In genomic region chr19:10565567-10566407, GRCh38 we compare ENCODE assay signal across 8 cellular contexts. TPM values are rescaled to one million over a fixed set of nuclear protein-coding genes. Genes with fewer than 3 reads are reported as not detected.
A peak's percentile ranks its signal among the peaks of the same experiment; 100 is the strongest.
DNase-seq lines count a peak whose midpoint lies in the region; ATAC-seq and TF ChIP-seq lines count a peak whose summit lies in the region.

Gene KRI1 (minus strand): TSS chr19:10566010. CDS start chr19:10565999, 11 bp downstream.

- H4K20me1 ChIP-seq in mammary epithelial cell (ENCODE audit: insufficient read depth, low read length): no peaks in the 10 kb centered on the region

- peak within 1 kb of the TSS; percentile 92 for H3K4me2 ChIP-seq in mammary epithelial cell (ENCODE audit: insufficient read depth, low read depth, low read length)

- peak within 1 kb of the TSS; percentile 90 to 100 (median 94) for H3K4me3 Mint-ChIP-seq in immature natural killer cell

- intact Hi-C loops in mammary epithelial cell (cut with micrococcal nuclease): loop anchor here (1.0 to 5.0 kb wide), 3 partner anchors 9 to 163 kb away; partner anchors contain the start of genes CDC37 and ILF3

- H3K36me3 Mint-ChIP-seq in immature natural killer cell: peaks cover 0 to 13% (median 0%) of the 10 kb centered on the region in 3 donors

- CTCF ChIA-PET in mammary epithelial cell (lab: Charles Lee; ENCODE audit: low non-redundant PET): no interaction called here

- peaks cover 39% of the 10 kb centered on the region for H3K4me1 ChIP-seq in mammary epithelial cell (ENCODE audit: insufficient read depth, low read length)

- WGBS in mammary epithelial cell (ENCODE audit: low coverage, missing lambda C conversion rate): 0% methylated on average over 18 of the region's 94 CpGs

- no peaks in the 10 kb centered on the region for H3K27me3 ChIP-seq in mammary epithelial cell (ENCODE audit: insufficient read depth, low read length)

- DNase-seq in AG08395 (ENCODE audit: low spot score): peak; percentile 100
- DNase-seq in NCI-H2227 treated with DMSO at 0.1 percent for 48 hours (lab: John Stamatoyannopoulos, UW): peak; percentile 94
- peak; percentile 94 for DNase-seq in mammary epithelial cell
- peak; percentile 99 for DNase-seq in immature natural killer cell
- peak; percentile 90 for DNase-seq in smooth muscle cell of the brain vasculature (ENCODE audit: low read depth, low spot score)

- no peaks in the 10 kb centered on the region for H3K9me3 Mint-ChIP-seq in immature natural killer cell

- peak within 1 kb of the TSS; percentile 53 for H3K27ac ChIP-seq in mammary epithelial cell (ENCODE audit: insufficient read depth, low read depth, low read length)

- TF ChIP-seq CTCF in WI38 (IDR thresholded peaks at IDR 0.05; ENCODE audit: low read depth, low read length): 0 out of 2 replicates have a peak, but pooled peaks have one; percentile 29
- peak; percentile 16 to 42 for TF ChIP-seq CTCF in mammary epithelial cell (conservative IDR thresholded peaks at IDR 0.05 in 1 of 2, IDR thresholded peaks at IDR 0.05 in 1 of 2; ENCODE audit: extremely low read depth in 1 of 2, insufficient read depth in 1 of 2, low read depth in 1 of 2, low read length in 2 of 2)

- peaks cover 21 to 37% (median 24%) of the 10 kb centered on the region in 3 donors for H3K27me3 Mint-ChIP-seq in immature natural killer cell (ENCODE audit: low read depth in 3 of 3)

- BruUV-seq in mammary epithelial cell (replicated peaks; lab: Mats Ljungman, UMichigan): TSS peak; percentile 45

- H3K27ac Mint-ChIP-seq in immature natural killer cell: peak within 1 kb of the TSS; percentile 96 to 99 (median 98)

- ATAC-seq in GM18873 (IDR thresholded peaks at IDR 0.05; ENCODE audit: low FRiP score, unreplicated experiment) (peak; percentile 50), HG03159 (IDR thresholded peaks at IDR 0.05; ENCODE audit: unreplicated experiment) (peak; percentile 44)

- dilution Hi-C loops in mammary epithelial cell (cut with HindIII; ENCODE audit: low sequenced_read_pairs): no loop called here

- H3K9me3 ChIP-seq in mammary epithelial cell (replicated peaks; ENCODE audit: insufficient read depth, low read length): no peaks in the 10 kb centered on the region

- no peaks in the 10 kb centered on the region for H3K36me3 ChIP-seq in mammary epithelial cell (ENCODE audit: insufficient read depth, low read length)

- H3K4me3 ChIP-seq in WI38 (ENCODE audit: low read depth, low read length): peak within 1 kb of the TSS; percentile 92
- H3K4me3 ChIP-seq in mammary epithelial cell (replicated peaks in 1 of 3; ENCODE audit: insufficient read depth in 1 of 3, low read depth in 2 of 3, low read length in 3 of 3): peak within 1 kb of the TSS; percentile 90 to 95 (median 92)

- in situ Hi-C loops in mammary epithelial cell (cut with MboI; ENCODE audit: low sequenced_read_pairs in 2 of 2): loop anchor here in 1 of 2 donors (5.0 kb wide), 1 partner anchor 63 kb away; the partner anchor contains the start of gene KEAP1

- peaks cover 34% of the 10 kb centered on the region for H3K79me2 ChIP-seq in mammary epithelial cell (ENCODE audit: insufficient read depth, low read length)

- peaks cover 46% of the 10 kb centered on the region in 2 donors for H3K4me1 Mint-ChIP-seq in immature natural killer cell

- peak within 1 kb of the TSS; percentile 76 for H3K9ac ChIP-seq in mammary epithelial cell (ENCODE audit: insufficient read depth, low read length)

- peak within 1 kb of the TSS; percentile 94 for H2AFZ ChIP-seq in mammary epithelial cell (ENCODE audit: low read depth, low read length)

RNA-seq across cellular contexts. Expression of gene KRI1, which starts in this region (rescaled TPM):
- total RNA-seq in mammary epithelial cell: 10 to 100 TPM; 10.3 to 32.7 TPM
- polyA plus RNA-seq in mammary epithelial cell (13.2 TPM), immature natural killer cell (10 to 100 TPM in 2 of 3 donors, 1 to 10 TPM in 1; 5.7 to 44.4 (median 10.1) TPM)
- 19.7 TPM for polyA minus RNA-seq in mammary epithelial cell

Comparison
In these comparisons a context has a peak if more than half of its experiments do, and no peak if none do; other contexts are left out.
1. Peak in every context shown above with its lines: DNase-seq, ATAC-seq, H3K4me3 ChIP-seq and H3K27ac ChIP-seq.